ENCODE assay signal across 29 cellular contexts in genomic region chr7:126445991-126446390, GRCh38.
"Had no signal": no experiment of that assay in that cellular context is flagged by ENCODE, and none has a peak within 500 bp of the region (broad histone marks: within the 10 kb centered on the region; RNA-seq: fewer than 3 reads in every experiment).

No MANE protein-coding gene starts in this region.

- H3K27me3 ChIP-seq: right atrium auricular region, right lobe of liver, stomach, testis, thyroid gland, transverse colon, upper lobe of left lung, vagina had no signal

- H3K79me2 ChIP-seq: parathyroid adenoma had no signal

- H3K9me3 ChIP-seq: left ventricle myocardium inferior, mucosa of descending colon, right atrium auricular region, right lobe of liver, stomach, testis, thyroid gland, transverse colon, upper lobe of left lung, vagina had no signal

- H3K4me3 Mint-ChIP-seq: immature natural killer cell; memory B cell; naive thymus-derived CD8-positive, alpha-beta T cell; nephron; neural crest cell; stimulated activated naive B cell treated with anti-CD40 and anti-IgM and Interleukin-4, amounts not matched to agents 10 μg/mL and 1 μg/mL and 100 μg/mL, for 72 hours had no signal

- H3K9ac ChIP-seq: parathyroid adenoma had no signal

- H3K36me3 Mint-ChIP-seq: immature natural killer cell; memory B cell; naive thymus-derived CD8-positive, alpha-beta T cell; stimulated activated naive B cell treated with anti-CD40 and anti-IgM and Interleukin-4, amounts not matched to agents 10 μg/mL and 1 μg/mL and 100 μg/mL, for 72 hours had no signal

- DNase-seq: hypothalamus; immature natural killer cell; kidney; left ventricle myocardium inferior; midbrain; mucosa of descending colon; naive thymus-derived CD8-positive, alpha-beta T cell; occipital lobe; right lobe of liver; stimulated activated CD4-positive, alpha-beta T cell treated with anti-CD3 and anti-CD28 coated beads, Interleukin-12 subunit alpha, Interleukin-12 subunit beta, amount 100 ng/mL, for 4 hours; stimulated activated CD4-positive, alpha-beta T cell treated with anti-CD3 and anti-CD28 coated beads, Interleukin-15, amount 100 ng/mL, for 24 hours; stimulated activated CD4-positive, alpha-beta T cell treated with anti-CD3 and anti-CD28 coated beads, Interleukin-2, amount 100 ng/mL, for 24 hours; stimulated activated CD4-positive, alpha-beta T cell treated with anti-CD3 and anti-CD28 coated beads, Interleukin-4, amount 100 ng/mL, for 1 hour; stimulated activated naive B cell treated with anti-CD40 and anti-IgM and Interleukin-4, amounts not matched to agents 10 μg/mL and 1 μg/mL and 100 μg/mL, for 72 hours; stimulated activated naive CD8-positive, alpha-beta T cell treated with anti-CD3 and anti-CD28 coated beads, Interleukin-15, Interleukin-2, amounts not matched to agents 100 U/mL and 50 U/mL, for 24 hours; stomach; testis; thyroid gland; transverse colon; upper lobe of left lung had no signal

- H3K4me1 ChIP-seq: parathyroid adenoma, right atrium auricular region, right lobe of liver, testis, thyroid gland, upper lobe of left lung, vagina had no signal

- H3K27me3 Mint-ChIP-seq: memory B cell; naive thymus-derived CD8-positive, alpha-beta T cell; progenitor cell of endocrine pancreas; stimulated activated naive B cell treated with anti-CD40 and anti-IgM and Interleukin-4, amounts not matched to agents 10 μg/mL and 1 μg/mL and 100 μg/mL, for 72 hours had no signal

- H3K4me3 ChIP-seq: left ventricle myocardium inferior, lung, mucosa of descending colon, right atrium auricular region, right lobe of liver, skin epidermis, stomach, testis, thyroid gland, transverse colon, upper lobe of left lung, vagina had no signal

- H2AFZ ChIP-seq: parathyroid adenoma had no signal

- H3K27ac Mint-ChIP-seq: immature natural killer cell; memory B cell; naive thymus-derived CD8-positive, alpha-beta T cell; nephron; progenitor cell of endocrine pancreas; stimulated activated naive B cell treated with anti-CD40 and anti-IgM and Interleukin-4, amounts not matched to agents 10 μg/mL and 1 μg/mL and 100 μg/mL, for 72 hours had no signal

- ATAC-seq: mucosa of descending colon; naive thymus-derived CD8-positive, alpha-beta T cell; right lobe of liver; stimulated activated naive B cell treated with anti-CD40 and anti-IgM and Interleukin-4, amounts not matched to agents 10 μg/mL and 1 μg/mL and 100 μg/mL, for 72 hours; stimulated activated naive CD8-positive, alpha-beta T cell treated with anti-CD3 and anti-CD28 coated beads, Interleukin-15, Interleukin-2, amounts not matched to agents 100 U/mL and 50 U/mL, for 24 hours had no signal

- H3K9me3 Mint-ChIP-seq: memory B cell; nephron; neural crest cell; stimulated activated naive B cell treated with anti-CD40 and anti-IgM and Interleukin-4, amounts not matched to agents 10 μg/mL and 1 μg/mL and 100 μg/mL, for 72 hours had no signal

- H3K27ac ChIP-seq: left ventricle myocardium inferior, parathyroid adenoma, right atrium auricular region, right lobe of liver, skin epidermis, stomach, testis, thyroid gland, transverse colon, upper lobe of left lung, vagina had no signal

- H3K4me1 Mint-ChIP-seq: immature natural killer cell; memory B cell; naive thymus-derived CD8-positive, alpha-beta T cell; neural crest cell; stimulated activated naive B cell treated with anti-CD40 and anti-IgM and Interleukin-4, amounts not matched to agents 10 μg/mL and 1 μg/mL and 100 μg/mL, for 72 hours had no signal

- H3K36me3 ChIP-seq: left ventricle myocardium inferior, right atrium auricular region, right lobe of liver, stomach, thyroid gland, transverse colon, upper lobe of left lung, vagina had no signal
